In the genomic region with DNA sequence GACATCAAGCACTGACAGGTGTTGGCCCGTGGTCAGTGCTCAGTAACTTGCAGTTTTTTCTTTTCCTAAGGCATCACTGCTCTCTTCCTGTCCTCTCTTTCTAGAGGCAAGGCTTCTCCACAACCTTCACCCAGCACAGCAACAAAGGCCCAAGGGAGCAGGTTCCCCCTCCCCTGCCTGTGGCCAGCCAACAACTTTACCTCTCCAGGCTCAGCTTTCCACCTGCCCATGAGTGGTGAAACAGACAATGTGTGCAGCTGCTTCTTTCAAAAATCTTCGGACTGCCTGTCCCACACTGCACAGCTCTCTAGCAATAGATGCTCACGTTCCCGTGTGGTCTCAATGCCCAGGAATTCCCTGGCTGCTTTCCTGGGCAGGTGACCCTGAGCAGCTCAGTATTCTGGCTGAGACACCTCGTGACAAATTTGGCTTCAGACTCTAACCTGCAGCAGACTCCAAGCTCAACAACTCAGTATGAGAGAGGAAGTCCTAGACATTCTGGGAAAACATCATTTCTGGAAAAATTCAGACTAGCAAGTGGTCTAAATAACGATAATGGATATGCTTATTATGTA, we compare ENCODE assay signal across 19 cellular contexts. TPM values are rescaled to one million over a fixed set of nuclear protein-coding genes. Genes with fewer than 3 reads are reported as not detected.
"Had no signal": no experiment of that assay in that cellular context is flagged by ENCODE, and none has a peak within 500 bp of the region (broad histone marks: within the 10 kb centered on the region; RNA-seq: fewer than 3 reads in every experiment).

No MANE protein-coding gene starts in this region.

- H3K4me3 ChIP-seq: lower lobe of right lung had no signal

- H3K9me3 Mint-ChIP-seq: activated naive CD4-positive, alpha-beta T cell treated with anti-CD3 and anti-CD28 coated beads, Interleukin-2, amount 10 ng/mL, durations not matched to agents 7 days and 5 days; activated T-cell treated with anti-CD3 and anti-CD28 coated beads, Interleukin-2, amount 50 U/mL, for 24 hours; effector memory CD8-positive, alpha-beta T cell; type B pancreatic cell had no signal

- H3K36me3 ChIP-seq: lower lobe of right lung had no signal

- H3K27ac Mint-ChIP-seq: activated naive CD4-positive, alpha-beta T cell treated with anti-CD3 and anti-CD28 coated beads, Interleukin-2, amount 10 ng/mL, durations not matched to agents 7 days and 5 days; activated T-cell treated with anti-CD3 and anti-CD28 coated beads, Interleukin-2, amount 50 U/mL, for 24 hours; effector memory CD8-positive, alpha-beta T cell; type B pancreatic cell had no signal

- H3K9me3 ChIP-seq: lower lobe of right lung had no signal

- DNase-seq: activated CD4-positive, alpha-beta T cell treated with anti-CD3 and anti-CD28 coated beads for 1 hour; activated CD4-positive, alpha-beta T cell treated with anti-CD3 and anti-CD28 coated beads, Interleukin-2, amount 50 U/mL, for 48 hours; activated naive CD4-positive, alpha-beta T cell treated with anti-CD3 and anti-CD28 coated beads, Interleukin-2, amount 10 ng/mL, durations not matched to agents 7 days and 5 days; activated T-cell treated with anti-CD3 and anti-CD28 coated beads, Interleukin-2, amount 50 U/mL, for 24 hours; amniotic stem cell; cerebellar nuclear complex; effector memory CD8-positive, alpha-beta T cell; foreskin melanocyte; left colon; lower lobe of right lung; midbrain; posterior cingulate gyrus; stimulated activated CD4-positive, alpha-beta T cell treated with anti-CD3 and anti-CD28 coated beads, Interleukin-4, amount 100 ng/mL, for 1 hour; stimulated activated naive CD4-positive, alpha-beta T cell treated with Interleukin-2 at 50 U/mL for 16 hours had no signal

- H3K27ac ChIP-seq: epithelial cell of prostate, lower lobe of right lung, VCaP had no signal

- ATAC-seq: effector memory CD8-positive, alpha-beta T cell; left colon; lower lobe of right lung had no signal

- H3K36me3 Mint-ChIP-seq: activated naive CD4-positive, alpha-beta T cell treated with anti-CD3 and anti-CD28 coated beads, Interleukin-2, amount 10 ng/mL, durations not matched to agents 7 days and 5 days; type B pancreatic cell had no signal

- H3K4me3 Mint-ChIP-seq: activated naive CD4-positive, alpha-beta T cell treated with anti-CD3 and anti-CD28 coated beads, Interleukin-2, amount 10 ng/mL, durations not matched to agents 7 days and 5 days; activated T-cell treated with anti-CD3 and anti-CD28 coated beads, Interleukin-2, amount 50 U/mL, for 24 hours; effector memory CD8-positive, alpha-beta T cell; type B pancreatic cell had no signal

RNA-seq across cellular contexts. Expression of a gene that starts 28.9 kb away (rescaled TPM):
- total RNA-seq: fibroblast of lung; lower lobe of right lung; T-helper 1 cell treated with Interleukin-12 subunit alpha and Interleukin-12 subunit beta and Interleukin-4 antibody, amounts not matched to agents 30 ng/mL and 1 ng/mL, for 36 hours had no signal
- polyA plus RNA-seq: fibroblast of lung had no signal
